ENCODE assay signal across 8 cellular contexts in the genomic region with DNA sequence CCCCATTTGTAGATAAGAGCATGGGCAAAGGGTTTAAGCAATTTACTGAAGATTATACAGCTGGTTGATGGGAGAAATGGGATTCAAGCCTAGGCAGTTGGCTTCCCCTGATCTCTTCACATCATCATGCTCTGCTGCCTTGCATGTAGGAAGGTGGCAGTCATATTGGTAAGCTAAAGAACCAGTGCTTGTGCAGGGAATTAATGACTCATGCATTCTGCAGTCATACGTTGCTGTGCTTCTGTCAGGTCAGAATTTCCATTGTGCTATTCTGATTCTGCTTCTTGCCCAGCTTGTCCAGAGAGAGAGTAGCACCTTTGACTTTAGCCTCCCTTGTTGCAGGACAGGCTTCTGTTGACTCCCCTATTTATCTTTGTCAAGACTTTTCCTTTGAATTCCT.
DNase-seq lines count a peak whose midpoint lies in the region; ATAC-seq and TF ChIP-seq lines count a peak whose summit lies in the region.
"Not testable (repeated sequence)": the region's sequence is repeated elsewhere in the genome, so short reads cannot be mapped to it uniquely, and the experiment has no call there.

No MANE protein-coding gene starts in this region.

- not testable (repeated sequence) for H3K9ac ChIP-seq in PC-3 (ENCODE audit: low read length)

- not testable (repeated sequence) for H3K36me3 Mint-ChIP-seq in activated CD8-positive, alpha-beta T cell treated with anti-CD3 and anti-CD28 coated beads for 36 hours (ENCODE audit: low read depth); activated naive CD8-positive, alpha-beta T cell treated with anti-CD3 and anti-CD28 coated beads, Interleukin-2, amount 10 ng/mL, durations not matched to agents 7 days and 5 days; stimulated activated naive B cell treated with anti-CD40 and anti-IgM and Interleukin-4, amounts not matched to agents 10 μg/mL and 1 μg/mL and 100 μg/mL, for 72 hours

- not testable (repeated sequence) for H3K27ac ChIP-seq in PC-3 (ENCODE audit: low read length)

- not testable (repeated sequence) for H3K79me2 ChIP-seq in PC-3 (ENCODE audit: low read length)

- not testable (repeated sequence) for H3K27me3 Mint-ChIP-seq in activated CD8-positive, alpha-beta T cell treated with anti-CD3 and anti-CD28 coated beads for 36 hours; activated naive CD8-positive, alpha-beta T cell treated with anti-CD3 and anti-CD28 coated beads, Interleukin-2, amount 10 ng/mL, durations not matched to agents 7 days and 5 days; stimulated activated naive B cell treated with anti-CD40 and anti-IgM and Interleukin-4, amounts not matched to agents 10 μg/mL and 1 μg/mL and 100 μg/mL, for 72 hours

- H3K4me1 ChIP-seq in PC-3 (ENCODE audit: insufficient read depth, low read length), result not testable (repeated sequence)

- ATAC-seq in GM18520 (IDR thresholded peaks at IDR 0.05; ENCODE audit: unreplicated experiment) (peak; percentile 68), GM19463 (IDR thresholded peaks at IDR 0.05; ENCODE audit: unreplicated experiment) (peak; percentile 80), HG02763 (IDR thresholded peaks at IDR 0.05; ENCODE audit: unreplicated experiment) (peak; percentile 60), HG03196 (IDR thresholded peaks at IDR 0.05; ENCODE audit: unreplicated experiment) (peak; percentile 43), PC-3 (peak; percentile 86)
- peak; percentile 92 for ATAC-seq in activated CD8-positive, alpha-beta T cell treated with anti-CD3 and anti-CD28 coated beads for 36 hours
- ATAC-seq in activated naive CD8-positive, alpha-beta T cell treated with anti-CD3 and anti-CD28 coated beads, Interleukin-2, amount 10 ng/mL, durations not matched to agents 7 days and 5 days (ENCODE audit: low read depth), result peak; percentile 59
- peak; percentile 88 to 93 for ATAC-seq in stimulated activated naive B cell treated with anti-CD40 and anti-IgM and Interleukin-4, amounts not matched to agents 10 μg/mL and 1 μg/mL and 100 μg/mL, for 72 hours (replicated peaks)

- not testable (repeated sequence) for H3K36me3 ChIP-seq in PC-3 (ENCODE audit: low read depth, low read length)

- not testable (repeated sequence) for H3K27ac Mint-ChIP-seq in activated CD8-positive, alpha-beta T cell treated with anti-CD3 and anti-CD28 coated beads for 36 hours; activated naive CD8-positive, alpha-beta T cell treated with anti-CD3 and anti-CD28 coated beads, Interleukin-2, amount 10 ng/mL, durations not matched to agents 7 days and 5 days; stimulated activated naive B cell treated with anti-CD40 and anti-IgM and Interleukin-4, amounts not matched to agents 10 μg/mL and 1 μg/mL and 100 μg/mL, for 72 hours

- not testable (repeated sequence) for H3K9me3 Mint-ChIP-seq in activated CD8-positive, alpha-beta T cell treated with anti-CD3 and anti-CD28 coated beads for 36 hours; activated naive CD8-positive, alpha-beta T cell treated with anti-CD3 and anti-CD28 coated beads, Interleukin-2, amount 10 ng/mL, durations not matched to agents 7 days and 5 days; stimulated activated naive B cell treated with anti-CD40 and anti-IgM and Interleukin-4, amounts not matched to agents 10 μg/mL and 1 μg/mL and 100 μg/mL, for 72 hours

- H3K4me3 Mint-ChIP-seq in activated CD8-positive, alpha-beta T cell treated with anti-CD3 and anti-CD28 coated beads for 36 hours; activated naive CD8-positive, alpha-beta T cell treated with anti-CD3 and anti-CD28 coated beads, Interleukin-2, amount 10 ng/mL, durations not matched to agents 7 days and 5 days; stimulated activated naive B cell treated with anti-CD40 and anti-IgM and Interleukin-4, amounts not matched to agents 10 μg/mL and 1 μg/mL and 100 μg/mL, for 72 hours: not testable (repeated sequence)

- CTCF ChIA-PET in PC-3 (lab: Charles Lee); activated CD8-positive, alpha-beta T cell treated with anti-CD3 and anti-CD28 coated beads for 36 hours (lab: Charles Lee): not testable (repeated sequence)

- not testable (repeated sequence) for BruUV-seq in PC-3 (replicated peaks; lab: Mats Ljungman, UMichigan)

- TF ChIP-seq CTCF in PC-3 (conservative IDR thresholded peaks at IDR 0.05; ENCODE audit: low read depth, low read length); activated CD8-positive, alpha-beta T cell treated with anti-CD3 and anti-CD28 coated beads for 36 hours (IDR thresholded peaks at IDR 0.05): not testable (repeated sequence)

- intact Hi-C loops in PC-3 (cut with micrococcal nuclease); activated CD8-positive, alpha-beta T cell treated with anti-CD3 and anti-CD28 coated beads for 36 hours (cut with micrococcal nuclease): not testable (repeated sequence)

- H3K9me3 ChIP-seq in PC-3 (ENCODE audit: low read length), result not testable (repeated sequence)

- not testable (repeated sequence) for H2AFZ ChIP-seq in PC-3 (ENCODE audit: low read length)

- H3K4me3 ChIP-seq in PC-3 (ENCODE audit: low read length), result not testable (repeated sequence)

- H3K4me2 ChIP-seq in PC-3 (ENCODE audit: low read length), result not testable (repeated sequence)

- not testable (repeated sequence) for H4K20me1 ChIP-seq in PC-3 (ENCODE audit: low read length)

- not testable (repeated sequence) for H3K4me1 Mint-ChIP-seq in activated CD8-positive, alpha-beta T cell treated with anti-CD3 and anti-CD28 coated beads for 36 hours (ENCODE audit: low read depth); activated naive CD8-positive, alpha-beta T cell treated with anti-CD3 and anti-CD28 coated beads, Interleukin-2, amount 10 ng/mL, durations not matched to agents 7 days and 5 days; stimulated activated naive B cell treated with anti-CD40 and anti-IgM and Interleukin-4, amounts not matched to agents 10 μg/mL and 1 μg/mL and 100 μg/mL, for 72 hours

- not testable (repeated sequence) for H3F3A ChIP-seq in PC-3 (ENCODE audit: low read length, unreplicated experiment)

- not testable (repeated sequence) for H3K27me3 ChIP-seq in PC-3 (ENCODE audit: low read length)

- not testable (repeated sequence) for DNase-seq in PC-3; activated naive CD8-positive, alpha-beta T cell treated with anti-CD3 and anti-CD28 coated beads, Interleukin-2, amount 10 ng/mL, durations not matched to agents 7 days and 5 days; stimulated activated naive B cell treated with anti-CD40 and anti-IgM and Interleukin-4, amounts not matched to agents 10 μg/mL and 1 μg/mL and 100 μg/mL, for 72 hours
- DNase-seq in activated CD8-positive, alpha-beta T cell treated with anti-CD3 and anti-CD28 coated beads for 36 hours, result peak; percentile 3

- POLR2A ChIA-PET in PC-3 (lab: Charles Lee; ENCODE audit: unreplicated experiment); activated CD8-positive, alpha-beta T cell treated with anti-CD3 and anti-CD28 coated beads for 36 hours (lab: Charles Lee); activated naive CD8-positive, alpha-beta T cell treated with anti-CD3 and anti-CD28 coated beads, Interleukin-2, amount 10 ng/mL, durations not matched to agents 7 days and 5 days (lab: Charles Lee): not testable (repeated sequence)

- H3K9me2 ChIP-seq in PC-3 (replicated peaks; ENCODE audit: low read length), result not testable (repeated sequence)
